1 cellular context compared by ENCODE assay signal in the genomic region with DNA sequence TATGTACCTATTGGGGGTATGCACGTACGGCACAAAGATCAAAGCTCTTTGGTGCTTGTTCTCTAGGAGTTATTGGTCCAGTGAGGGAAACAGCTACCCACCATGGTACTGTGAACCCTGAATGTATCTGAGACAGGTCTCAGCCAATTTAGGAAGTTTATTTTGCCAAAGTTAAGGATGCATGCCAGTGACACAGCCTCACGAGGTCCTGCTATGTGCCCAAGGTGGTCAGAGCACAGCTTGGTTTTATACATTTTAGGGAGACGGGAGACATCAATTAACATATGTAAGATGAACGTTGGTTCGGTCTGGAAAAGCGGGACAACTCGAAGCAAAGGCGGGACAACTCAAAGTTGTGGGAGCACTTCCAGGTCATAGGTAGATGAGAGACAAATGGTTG.
TF ChIP-seq lines count a peak whose summit lies in the region.

No MANE protein-coding gene starts in this region.

TF ChIP-seq in HepG2, 621 proteins besides CTCF, POLR2A, EP300 and RAD21 (continued from another document):
- TF ChIP-seq, protein P1, sequence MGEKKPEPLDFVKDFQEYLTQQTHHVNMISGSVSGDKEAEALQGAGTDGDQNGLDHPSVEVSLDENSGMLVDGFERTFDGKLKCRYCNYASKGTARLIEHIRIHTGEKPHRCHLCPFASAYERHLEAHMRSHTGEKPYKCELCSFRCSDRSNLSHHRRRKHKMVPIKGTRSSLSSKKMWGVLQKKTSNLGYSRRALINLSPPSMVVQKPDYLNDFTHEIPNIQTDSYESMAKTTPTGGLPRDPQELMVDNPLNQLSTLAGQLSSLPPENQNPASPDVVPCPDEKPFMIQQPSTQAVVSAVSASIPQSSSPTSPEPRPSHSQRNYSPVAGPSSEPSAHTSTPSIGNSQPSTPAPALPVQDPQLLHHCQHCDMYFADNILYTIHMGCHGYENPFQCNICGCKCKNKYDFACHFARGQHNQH (CRISPR knock-in tag; IDR thresholded peaks at IDR 0.05) = peak; percentile 7; the same call in 1 of the 2 replicates
- 0 out of 2 replicates have a peak, but pooled peaks have one; percentile 18 for TF ChIP-seq TRIM24 (CRISPR knock-in tag; IDR thresholded peaks at IDR 0.05)
- TF ChIP-seq ZNF790 (CRISPR knock-in tag; IDR thresholded peaks at IDR 0.05; ENCODE audit: borderline replicate concordance) = peak; percentile 35; the same call in 1 of the 2 replicates
- TF ChIP-seq ZMAT3 (CRISPR knock-in tag; conservative IDR thresholded peaks at IDR 0.05) = 0 out of 2 replicates have a peak, but pooled peaks have one; percentile 63
- TF ChIP-seq SP4 (CRISPR knock-in tag; IDR thresholded peaks at IDR 0.05) = no peak
- no peak for TF ChIP-seq ZBTB7B (CRISPR knock-in tag; IDR thresholded peaks at IDR 0.05)
- 0 out of 2 replicates have a peak, but pooled peaks have one; percentile 30 for TF ChIP-seq HNF4A (CRISPR knock-in tag; IDR thresholded peaks at IDR 0.05)
- TF ChIP-seq ZNF317 (CRISPR knock-in tag; IDR thresholded peaks at IDR 0.05) = 0 out of 2 replicates have a peak, but pooled peaks have one; percentile 8
